13 cellular contexts compared by ENCODE assay signal in the genomic region with DNA sequence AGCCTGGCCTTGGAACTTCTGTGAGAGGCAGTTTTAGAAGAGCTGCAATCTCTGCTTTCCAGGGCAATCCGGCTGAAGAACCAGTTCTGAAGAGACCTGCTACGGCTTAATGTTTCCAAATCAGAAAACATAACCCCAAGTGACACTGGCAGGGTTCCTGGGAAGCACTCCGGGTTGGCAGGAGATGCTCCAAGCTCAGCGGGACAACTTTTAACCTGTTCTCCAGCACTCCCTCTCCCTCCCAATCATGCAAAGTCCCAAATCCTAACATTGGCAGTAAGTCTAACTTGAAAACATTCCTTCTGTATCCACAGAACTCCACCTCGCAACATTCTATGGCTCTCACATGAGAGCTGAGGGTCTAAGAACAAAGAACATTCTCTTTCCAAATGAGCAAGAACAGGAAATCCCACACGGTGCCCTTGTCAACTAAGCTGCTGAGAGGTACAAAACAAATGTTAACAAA. TPM values are rescaled to one million over a fixed set of nuclear protein-coding genes. Genes with fewer than 3 reads are reported as not detected.
DNase-seq lines count a peak whose midpoint lies in the region; ATAC-seq, FAIRE-seq and TF ChIP-seq lines count a peak whose summit lies in the region.
"Had no signal": no experiment of that assay in that cellular context is flagged by ENCODE, and none has a peak within 500 bp of the region (broad histone marks: within the 10 kb centered on the region; RNA-seq: fewer than 3 reads in every experiment).

No MANE protein-coding gene starts in this region.

- peaks cover 41% of the 10 kb centered on the region for H3K36me3 ChIP-seq in astrocyte (ENCODE audit: insufficient read depth, low read length)
- H3K36me3 ChIP-seq in left ventricle myocardium inferior, result peaks cover 38% of the 10 kb centered on the region
- H3K36me3 ChIP-seq in pancreas, result peaks cover 3 to 25% (median 7%) of the 10 kb centered on the region in 3 donors

- 49% methylated on average over 6 of the region's 6 CpGs for WGBS in pancreas, 2 donors

- H3K27me3 ChIP-seq in astrocyte (ENCODE audit: insufficient read depth, low read length), result no peaks in the 10 kb centered on the region
- no peaks in the 10 kb centered on the region for H3K27me3 ChIP-seq in left ventricle myocardium inferior (ENCODE audit: low read depth)
- H3K27me3 ChIP-seq in pancreas, result no peaks in the 10 kb centered on the region

- H3K27me3 Mint-ChIP-seq in astrocyte (ENCODE audit: low read depth, unreplicated experiment), result no peaks in the 10 kb centered on the region
- H3K27me3 Mint-ChIP-seq: IgD-negative memory B cell had no signal

- no peak overlapping the region for H3K4me3 Mint-ChIP-seq in astrocyte (ENCODE audit: unreplicated experiment)
- H3K4me3 Mint-ChIP-seq: IgD-negative memory B cell had no signal

- H3K4me1 ChIP-seq in astrocyte (ENCODE audit: insufficient read depth, low read length), result peaks cover 5% of the 10 kb centered on the region
- peaks cover 48% of the 10 kb centered on the region for H3K4me1 ChIP-seq in left ventricle myocardium inferior
- no peaks in the 10 kb centered on the region for H3K4me1 ChIP-seq in pancreas

- no peak overlapping the region for H2AFZ ChIP-seq in astrocyte (ENCODE audit: low read depth, low read length)

- ATAC-seq in pancreas, result peak; percentile 12 to 63 (median 43)

- no peak overlapping the region for H3K9ac ChIP-seq in astrocyte (ENCODE audit: low read length)

- no peak overlapping the region for H3K4me3 ChIP-seq in astrocyte (ENCODE audit: insufficient read depth, low read depth, low read length)
- no peak overlapping the region for H3K4me3 ChIP-seq in left ventricle myocardium inferior
- no peak overlapping the region for H3K4me3 ChIP-seq in pancreas

- no peak for TF ChIP-seq CTCF in C4-2B (conservative IDR thresholded peaks at IDR 0.05)
- no peak for TF ChIP-seq CTCF in astrocyte (IDR thresholded peaks at IDR 0.05; ENCODE audit: insufficient read depth, low read depth, low read length)
- no peak for TF ChIP-seq CTCF in left ventricle myocardium inferior (IDR thresholded peaks at IDR 0.05; ENCODE audit: borderline replicate concordance)
- TF ChIP-seq CTCF in pancreas (IDR thresholded peaks at IDR 0.05), result no peak

- intact Hi-C loops in left ventricle myocardium inferior (cut with micrococcal nuclease) (no loop called here), pancreas (cut with DNase I) (no loop called here), posterior vena cava (cut with DNase I) (no loop called here)

- peaks cover 36% of the 10 kb centered on the region for H3K4me1 Mint-ChIP-seq in astrocyte (ENCODE audit: low read depth, unreplicated experiment)

- H3K4me2 ChIP-seq in astrocyte (ENCODE audit: low read length), result peak overlapping the region; percentile 19

- no peaks in the 10 kb centered on the region for H3K79me2 ChIP-seq in astrocyte (ENCODE audit: insufficient read depth, low read length)

- no peaks in the 10 kb centered on the region for H3K9me3 Mint-ChIP-seq in astrocyte (ENCODE audit: unreplicated experiment)
- H3K9me3 Mint-ChIP-seq: IgD-negative memory B cell had no signal

- peaks cover 25% of the 10 kb centered on the region for H4K20me1 ChIP-seq in astrocyte (ENCODE audit: insufficient read depth, low read length)

- H3K36me3 Mint-ChIP-seq in astrocyte (ENCODE audit: low read depth, unreplicated experiment), result peaks cover 25% of the 10 kb centered on the region

- peak; percentile 65 for DNase-seq in astrocyte (ENCODE audit: low read depth)
- DNase-seq in left ventricle myocardium inferior, result peak; percentile 41
- DNase-seq in pancreas, result no peak
- no peak for DNase-seq in NCI-H82 treated with DMSO at 0.1 percent for 48 hours (lab: John Stamatoyannopoulos, UW; ENCODE audit: unreplicated experiment)
- DNase-seq in HCEC 1CT, result no peak
- DNase-seq in ureter (ENCODE audit: low spot score), result no peak
- DNase-seq in posterior vena cava (ENCODE audit: low spot score), result no peak
- DNase-seq: EL, midbrain, NCI-H2029, T-helper 9 cell had no signal

- no peaks in the 10 kb centered on the region for H3K9me3 ChIP-seq in astrocyte (ENCODE audit: insufficient read depth, low read depth, low read length)
- H3K9me3 ChIP-seq in left ventricle myocardium inferior (replicated peaks), result no peaks in the 10 kb centered on the region
- H3K9me3 ChIP-seq in pancreas, result no peaks in the 10 kb centered on the region

- no peak overlapping the region for H3K27ac Mint-ChIP-seq in astrocyte (ENCODE audit: unreplicated experiment)
- H3K27ac Mint-ChIP-seq: IgD-negative memory B cell had no signal

- no peak for FAIRE-seq in astrocyte (lab: Jason Lieb, UNC)
- no peak for FAIRE-seq in pancreas (lab: Jason Lieb, UNC)

- H3K27ac ChIP-seq in C4-2B (peak overlapping the region; percentile 61), astrocyte (ENCODE audit: low read depth, low read length) (no peak overlapping the region), left ventricle myocardium inferior (replicated peaks) (peak overlapping the region; percentile 53), pancreas (peak overlapping the region in 1 of 4 donors; percentile 4)

RNA-seq across cellular contexts. Expression of gene MN1, which starts 48.5 kb away (rescaled TPM):
- total RNA-seq in astrocyte (98.6 and 110 TPM in 2 replicates), left ventricle myocardium inferior (7.7 TPM), pancreas (1 to 10 TPM in 3 of 6 donors, under 1 TPM in 3; 0.54 to 2.6 (median 0.85) TPM), ureter (3.3 TPM), posterior vena cava (10 to 100 TPM; 22.9 to 41.8 TPM)
- polyA plus RNA-seq in pancreas, result 1 to 10 TPM in 1 of 2 donors, under 1 TPM in 1; 0.72 to 1.2 TPM
- polyA plus RNA-seq: IgD-negative memory B cell had no signal

Comparison
In these comparisons a context has a peak if more than half of its experiments do, and no peak if none do; other contexts are left out.
1. DNase-seq: peak in astrocyte (single experiment) and left ventricle myocardium inferior (single experiment); none in pancreas (0 of 6), NCI-H82 treated with DMSO at 0.1 percent for 48 hours (single experiment), HCEC 1CT (single experiment), ureter (single experiment) and posterior vena cava (single experiment).